In the genomic region with DNA sequence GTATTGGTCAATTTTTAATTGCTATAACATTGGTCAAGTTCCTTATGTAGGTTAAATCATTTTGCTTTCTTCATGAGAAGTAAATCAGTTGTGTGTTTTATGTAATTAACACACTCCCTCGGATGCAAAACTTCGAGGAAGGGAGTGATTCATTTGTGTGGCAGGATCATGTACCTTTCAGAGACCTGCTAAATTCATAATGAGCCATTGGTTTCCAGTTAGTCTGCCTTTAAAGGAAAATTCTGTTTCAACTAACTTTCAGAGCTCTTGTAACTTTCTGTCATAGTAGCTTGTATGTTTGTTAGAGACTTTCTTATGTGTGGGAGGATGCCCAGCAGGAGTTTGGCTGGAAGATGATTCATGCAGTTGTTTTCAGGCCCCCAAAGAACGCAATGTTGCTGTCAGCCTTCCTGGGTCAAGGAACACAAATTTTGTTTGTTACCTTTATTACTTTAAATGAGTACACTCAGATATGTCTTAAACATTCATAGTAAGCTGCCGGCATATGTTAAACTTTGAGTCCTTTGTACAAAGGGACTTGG, we compare ENCODE assay signal across 17 cellular contexts.
"Had no signal": no experiment of that assay in that cellular context is flagged by ENCODE, and none has a peak within 500 bp of the region (broad histone marks: within the 10 kb centered on the region; RNA-seq: fewer than 3 reads in every experiment).

No MANE protein-coding gene starts in this region.

- H3K4me1 Mint-ChIP-seq: natural killer cell had no signal

- H3K36me3 ChIP-seq: prostate gland, right lobe of liver, upper lobe of left lung, WERI-Rb-1 had no signal

- H3K36me3 Mint-ChIP-seq: activated naive CD4-positive, alpha-beta T cell treated with anti-CD3 and anti-CD28 coated beads, Interleukin-2, amount 50 U/mL, for 72 hours; natural killer cell had no signal

- H3K27ac ChIP-seq: epithelial cell of prostate, prostate gland, right lobe of liver, upper lobe of left lung, WERI-Rb-1 had no signal

- DNase-seq: activated CD4-positive, alpha-beta T cell treated with anti-CD3 and anti-CD28 coated beads, Interleukin-2, amount 10 ng/mL, durations not matched to agents 24 days and 14 days; activated effector memory CD4-positive, alpha-beta T cell treated with anti-CD3 and anti-CD28 coated beads, Interleukin-2, amount 50 U/mL, for 16 hours; anterior cingulate cortex; central memory CD4-positive, alpha-beta T cell; effector memory CD8-positive, alpha-beta T cell; mucosa of descending colon; natural killer cell; right lobe of liver; stimulated activated CD4-positive, alpha-beta T cell treated with anti-CD3 and anti-CD28 coated beads, Interleukin-2, amount 100 ng/mL, for 48 hours; T-helper 9 cell; upper lobe of left lung; WERI-Rb-1 had no signal

- H3K9me3 Mint-ChIP-seq: activated CD4-positive, alpha-beta T cell treated with anti-CD3 and anti-CD28 coated beads, Interleukin-2, amount 10 ng/mL, durations not matched to agents 24 days and 14 days; activated naive CD4-positive, alpha-beta T cell treated with anti-CD3 and anti-CD28 coated beads, Interleukin-2, amount 50 U/mL, for 72 hours; dendritic cell treated with granulocyte-macrophage colony-stimulating factor and Interleukin-4, amounts not matched to agents 40 ng/mL and 50 ng/mL, for 4 days; effector memory CD8-positive, alpha-beta T cell; natural killer cell; stimulated activated naive CD8-positive, alpha-beta T cell treated with anti-CD3 and anti-CD28 coated beads, Interleukin-15, Interleukin-2, amounts not matched to agents 100 ng/mL and 50 ng/mL, for 24 hours had no signal

- H3K27me3 Mint-ChIP-seq: activated CD4-positive, alpha-beta T cell treated with anti-CD3 and anti-CD28 coated beads, Interleukin-2, amount 10 ng/mL, durations not matched to agents 24 days and 14 days; dendritic cell treated with granulocyte-macrophage colony-stimulating factor and Interleukin-4, amounts not matched to agents 40 ng/mL and 50 ng/mL, for 4 days; effector memory CD8-positive, alpha-beta T cell; stimulated activated naive CD8-positive, alpha-beta T cell treated with anti-CD3 and anti-CD28 coated beads, Interleukin-15, Interleukin-2, amounts not matched to agents 100 ng/mL and 50 ng/mL, for 24 hours had no signal

- H3K27me3 ChIP-seq: right lobe of liver, upper lobe of left lung had no signal

- H3K9me3 ChIP-seq: mucosa of descending colon, prostate gland, right lobe of liver, upper lobe of left lung had no signal

- H3K4me3 ChIP-seq: mucosa of descending colon, prostate gland, right lobe of liver, upper lobe of left lung had no signal

- ATAC-seq: effector memory CD8-positive, alpha-beta T cell; mucosa of descending colon; natural killer cell; right lobe of liver had no signal

- H3K4me1 ChIP-seq: prostate gland, right lobe of liver, upper lobe of left lung had no signal

- H3K4me3 Mint-ChIP-seq: activated CD4-positive, alpha-beta T cell treated with anti-CD3 and anti-CD28 coated beads, Interleukin-2, amount 10 ng/mL, durations not matched to agents 24 days and 14 days; dendritic cell treated with granulocyte-macrophage colony-stimulating factor and Interleukin-4, amounts not matched to agents 40 ng/mL and 50 ng/mL, for 4 days; effector memory CD8-positive, alpha-beta T cell; natural killer cell; stimulated activated naive CD8-positive, alpha-beta T cell treated with anti-CD3 and anti-CD28 coated beads, Interleukin-15, Interleukin-2, amounts not matched to agents 100 ng/mL and 50 ng/mL, for 24 hours had no signal

- H3K27ac Mint-ChIP-seq: activated CD4-positive, alpha-beta T cell treated with anti-CD3 and anti-CD28 coated beads, Interleukin-2, amount 10 ng/mL, durations not matched to agents 24 days and 14 days; activated naive CD4-positive, alpha-beta T cell treated with anti-CD3 and anti-CD28 coated beads, Interleukin-2, amount 50 U/mL, for 72 hours; dendritic cell treated with granulocyte-macrophage colony-stimulating factor and Interleukin-4, amounts not matched to agents 40 ng/mL and 50 ng/mL, for 4 days; effector memory CD8-positive, alpha-beta T cell; natural killer cell; stimulated activated naive CD8-positive, alpha-beta T cell treated with anti-CD3 and anti-CD28 coated beads, Interleukin-15, Interleukin-2, amounts not matched to agents 100 ng/mL and 50 ng/mL, for 24 hours had no signal
